ENCODE assay signal across 8 cellular contexts in the genomic region with DNA sequence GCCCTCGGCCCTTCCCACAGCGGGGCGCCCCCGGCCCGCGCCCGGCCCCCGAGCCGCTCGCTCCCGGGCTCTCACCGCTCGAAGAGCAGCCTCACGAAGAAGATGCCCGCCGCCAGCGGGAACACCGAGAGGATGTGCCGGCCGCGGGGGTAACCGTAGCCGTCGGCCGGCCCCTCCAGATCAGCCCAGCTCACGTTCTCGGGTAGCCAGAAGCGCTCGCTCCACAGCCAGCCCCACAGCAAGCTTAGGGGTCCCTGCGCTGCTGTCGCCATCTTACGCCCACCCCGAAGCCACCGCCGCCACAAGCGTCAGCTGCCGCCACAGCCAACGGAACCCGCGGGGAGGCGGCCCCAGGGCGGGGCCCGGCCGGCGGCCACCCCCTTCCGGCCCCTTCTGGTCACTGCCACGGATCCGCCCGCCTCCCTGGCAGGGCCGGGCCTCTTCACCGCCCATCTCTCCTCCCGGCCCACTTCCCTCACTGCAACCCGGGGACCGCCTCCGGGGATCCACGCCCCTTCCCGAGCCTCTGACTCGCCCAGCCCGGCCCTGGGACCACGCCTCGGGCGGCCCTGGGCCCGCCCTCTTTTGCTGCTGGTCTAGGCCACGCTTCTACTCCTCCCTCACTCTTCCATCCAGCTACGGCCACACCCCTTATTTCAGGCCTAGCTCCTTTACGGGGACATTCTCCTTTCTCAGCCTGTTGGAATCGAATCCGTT. TPM values are rescaled to one million over a fixed set of nuclear protein-coding genes. Genes with fewer than 3 reads are reported as not detected.
DNase-seq lines count a peak whose midpoint lies in the region; ATAC-seq and TF ChIP-seq lines count a peak whose summit lies in the region.

A gene with protein sequence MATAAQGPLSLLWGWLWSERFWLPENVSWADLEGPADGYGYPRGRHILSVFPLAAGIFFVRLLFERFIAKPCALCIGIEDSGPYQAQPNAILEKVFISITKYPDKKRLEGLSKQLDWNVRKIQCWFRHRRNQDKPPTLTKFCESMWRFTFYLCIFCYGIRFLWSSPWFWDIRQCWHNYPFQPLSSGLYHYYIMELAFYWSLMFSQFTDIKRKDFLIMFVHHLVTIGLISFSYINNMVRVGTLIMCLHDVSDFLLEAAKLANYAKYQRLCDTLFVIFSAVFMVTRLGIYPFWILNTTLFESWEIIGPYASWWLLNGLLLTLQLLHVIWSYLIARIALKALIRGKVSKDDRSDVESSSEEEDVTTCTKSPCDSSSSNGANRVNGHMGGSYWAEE (minus strand): TSS at position 344 of the 717 bp plus-strand sequence. CDS start 72 bp downstream, at position 272.

- CTCF ChIA-PET in CD8-positive, alpha-beta T cell (lab: Charles Lee): interaction anchor here (0.5 to 4.2 kb wide), 10 partner anchors 8 to 137 kb away, joined by 3 to 29 read pairs (median 4); a partner anchor contains a TSS

- peak; percentile 95 for ATAC-seq in CD8-positive, alpha-beta T cell
- peak; percentile 98 for ATAC-seq in GM19467 (IDR thresholded peaks at IDR 0.05; ENCODE audit: unreplicated experiment)
- ATAC-seq in lung (ENCODE audit: insufficient read depth, low FRiP score): peak; percentile 100

- intact Hi-C loops in CD8-positive, alpha-beta T cell (cut with DNase I, micrococcal nuclease): loop anchor here (1.0 to 5.0 kb wide), 8 partner anchors 8 to 425 kb away; a partner anchor contains a TSS

- peaks cover 29% of the 10 kb centered on the region for H3K4me1 Mint-ChIP-seq in CD8-positive, alpha-beta T cell (ENCODE audit: low read depth)

- H3K27ac Mint-ChIP-seq in CD8-positive, alpha-beta T cell: peak within 1 kb of the TSS; percentile 95

- H3K9me3 Mint-ChIP-seq in CD8-positive, alpha-beta T cell: no peaks in the 10 kb centered on the region

- H3K27ac ChIP-seq in CD8-positive, alpha-beta T cell (ENCODE audit: low read depth, low read length): peak within 1 kb of the TSS; percentile 93
- H3K27ac ChIP-seq in lung (ENCODE audit: low read depth in 1 of 2, low read length in 1 of 2): peak within 1 kb of the TSS; percentile 88 to 92

- WGBS in lung, 2 donors: 0 to 1% methylated on average over 63 to 68 of the region's 68 CpGs

- POLR2A ChIA-PET in CD8-positive, alpha-beta T cell (lab: Charles Lee): interaction anchor here (0.8 to 2.8 kb wide), 11 partner anchors 11 to 82 kb away, joined by 3 to 45 read pairs (median 4); a partner anchor contains a TSS

- no peak for TF ChIP-seq CTCF in CD8-positive, alpha-beta T cell (IDR thresholded peaks at IDR 0.05)
- peak; percentile 10 for TF ChIP-seq CTCF in lung (IDR thresholded peaks at IDR 0.05; ENCODE audit: control extremely low read depth, extremely low read depth)

- no peaks in the 10 kb centered on the region for H3K36me3 ChIP-seq in CD8-positive, alpha-beta T cell (ENCODE audit: insufficient read depth, low read length)
- no peaks in the 10 kb centered on the region for H3K36me3 ChIP-seq in lung (ENCODE audit: control insufficient read depth in 2 of 2, insufficient read depth in 2 of 2, low read length in 2 of 2)

- H3K4me3 ChIP-seq in CD8-positive, alpha-beta T cell (ENCODE audit: low read depth, low read length): peak within 1 kb of the TSS; percentile 90
- H3K4me3 ChIP-seq in lung: peak within 1 kb of the TSS; percentile 93

- no peaks in the 10 kb centered on the region for H3K9me3 ChIP-seq in CD8-positive, alpha-beta T cell (ENCODE audit: low read length)
- H3K9me3 ChIP-seq in lung (ENCODE audit: control insufficient read depth in 2 of 2, insufficient read depth in 1 of 2, low read length in 1 of 2): no peaks in the 10 kb centered on the region

- no peaks in the 10 kb centered on the region for H3K27me3 Mint-ChIP-seq in CD8-positive, alpha-beta T cell (ENCODE audit: low read depth)

- peak within 1 kb of the TSS; percentile 92 for H3K4me3 Mint-ChIP-seq in CD8-positive, alpha-beta T cell

- H3K4me1 ChIP-seq in CD8-positive, alpha-beta T cell (ENCODE audit: insufficient read depth, low read length): peaks cover 16% of the 10 kb centered on the region
- peaks cover 0 to 3% of the 10 kb centered on the region in 2 donors for H3K4me1 ChIP-seq in lung (ENCODE audit: control insufficient read depth in 2 of 2, insufficient read depth in 2 of 2, low read length in 2 of 2)

- H3K36me3 Mint-ChIP-seq in CD8-positive, alpha-beta T cell: peaks cover 2% of the 10 kb centered on the region

- no peaks in the 10 kb centered on the region for H3K27me3 ChIP-seq in CD8-positive, alpha-beta T cell (ENCODE audit: insufficient read depth, low read length)
- H3K27me3 ChIP-seq in lung (ENCODE audit: control insufficient read depth, insufficient read depth): no peaks in the 10 kb centered on the region

- peak; percentile 92 to 97 (median 95) for DNase-seq in CD8-positive, alpha-beta T cell
- DNase-seq in HS-27A (ENCODE audit: low read depth): peak; percentile 89
- peak; percentile 64 for DNase-seq in NK-92 (lab: John Stamatoyannopoulos, UW; ENCODE audit: unreplicated experiment)
- peak; percentile 90 to 92 for DNase-seq in activated CD8-positive, alpha-beta memory T cell treated with anti-CD3 and anti-CD28 coated beads for 1 hour (ENCODE audit: extremely low read depth in 1 of 2, low read depth in 1 of 2)
- peak; percentile 92 for DNase-seq in effector CD4-positive, alpha-beta T cell
- DNase-seq in lung (ENCODE audit: low spot score): peak; percentile 99
- DNase-seq in stimulated activated CD4-positive, alpha-beta T cell treated with anti-CD3 and anti-CD28 coated beads, TNF-alpha, amount 100 ng/mL, for 4 hours (ENCODE audit: low read depth in 3 of 3): peak; percentile 84 to 92 (median 90)

RNA-seq across cellular contexts. Expression of the gene that starts here (rescaled TPM):
- total RNA-seq in CD8-positive, alpha-beta T cell: 10 to 100 TPM; 45.2 to 46.2 TPM
- total RNA-seq in lung: 10 to 100 TPM; 36.7 to 38.8 TPM
- polyA plus RNA-seq in lung: 10 to 100 TPM; 32.6 to 54.0 TPM

Comparison
In these comparisons a context has a peak if more than half of its experiments do, and no peak if none do; other contexts are left out.
1. Peak in every context shown above with its lines: DNase-seq, ATAC-seq, H3K4me3 ChIP-seq and H3K27ac ChIP-seq.